30 cellular contexts compared by ENCODE assay signal in the genomic region with DNA sequence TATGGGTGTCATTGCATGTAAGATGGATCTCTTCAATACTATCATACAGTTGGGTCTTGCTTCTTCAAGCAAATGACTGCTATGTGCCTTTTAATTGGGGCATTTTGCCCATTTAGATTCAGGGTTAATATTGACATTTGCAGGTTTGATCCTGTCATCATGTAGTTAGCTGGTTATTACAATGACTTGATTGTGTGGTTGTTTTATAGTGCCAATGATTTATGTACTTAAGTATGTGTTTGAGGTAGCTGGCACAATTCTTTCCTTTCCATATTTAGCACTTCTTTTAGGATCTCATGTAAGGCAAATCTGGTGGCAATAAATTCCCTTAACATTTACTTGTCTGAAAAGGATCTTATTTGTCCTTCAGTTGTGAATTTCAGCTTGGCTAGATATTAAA.
A peak's percentile ranks its signal among the peaks of the same experiment; 100 is the strongest.
DNase-seq lines count a peak whose midpoint lies in the region; ATAC-seq, FAIRE-seq and TF ChIP-seq lines count a peak whose summit lies in the region.
"Had no signal": no experiment of that assay in that cellular context is flagged by ENCODE, and none has a peak within 500 bp of the region (broad histone marks: within the 10 kb centered on the region; RNA-seq: fewer than 3 reads in every experiment).

No MANE protein-coding gene starts in this region.

- H3K27ac ChIP-seq in mammary epithelial cell (ENCODE audit: insufficient read depth, low read depth, low read length) (no peak overlapping the region), substantia nigra (ENCODE audit: low read depth, low read length, poor library complexity, severe bottlenecking) (no peak overlapping the region)
- H3K27ac ChIP-seq: C4-2B, HL-60, KMS-11, RWPE1, SK-N-MC had no signal

- DNase-seq in mammary epithelial cell (peak; percentile 25), MCF 10A (ENCODE audit: unreplicated experiment) (no peak), NCI-H1436 (lab: John Stamatoyannopoulos, UW) (peak; percentile 20), NCI-H2081 treated with DMSO at 0.1 percent for 48 hours (lab: John Stamatoyannopoulos, UW) (peak; percentile 87), urothelium cell line (ENCODE audit: low spot score) (peak; percentile 2), substantia nigra (lab: John Stamatoyannopoulos, UW) (no peak), glomerular visceral epithelial cell (ENCODE audit: extremely low spot score) (no peak)
- DNase-seq: CD8-positive, alpha-beta T cell; DMS 273 treated with DMSO at 0.1 percent for 48 hours; DND-41; HCEC 1CT; NCI-H1092; NCI-H187 treated with DMSO at 0.1 percent for 48 hours; NCI-H2171; NCI-H226; NCI-H510A; NCI-H774; SIG-M5 had no signal

- H3K9me3 Mint-ChIP-seq in MCF 10A (ENCODE audit: unreplicated experiment): no peaks in the 10 kb centered on the region

- no peaks in the 10 kb centered on the region for H3K36me3 Mint-ChIP-seq in MCF 10A (ENCODE audit: insufficient read depth, unreplicated experiment)
- H3K36me3 Mint-ChIP-seq: CD8-positive, alpha-beta T cell; IgD-negative memory B cell had no signal

- FAIRE-seq in urothelium cell line (lab: Jason Lieb, UNC): no peak
- FAIRE-seq: GM12892, GM19239, H1 had no signal

- CTCF ChIA-PET in mammary epithelial cell (lab: Charles Lee; ENCODE audit: low non-redundant PET): no interaction called here
- CTCF ChIA-PET in MCF 10A (lab: Yijun Ruan, JAX): no interaction called here

- no peak overlapping the region for H3K4me2 ChIP-seq in mammary epithelial cell (ENCODE audit: insufficient read depth, low read depth, low read length)
- H3K4me2 ChIP-seq: KMS-11 had no signal

- H3K27me3 ChIP-seq in mammary epithelial cell (ENCODE audit: insufficient read depth, low read length): no peaks in the 10 kb centered on the region

- ATAC-seq in HG02885 (IDR thresholded peaks at IDR 0.05; ENCODE audit: poor library complexity, unreplicated experiment): no peak
- ATAC-seq: CD8-positive, alpha-beta T cell; Panc1 had no signal

- no TSS peak for BruUV-seq in mammary epithelial cell (replicated peaks; lab: Mats Ljungman, UMichigan)
- BruUV-seq in MCF 10A (replicated peaks; lab: Mats Ljungman, UMichigan): no TSS peak

- H3K4me1 ChIP-seq in mammary epithelial cell (ENCODE audit: insufficient read depth, low read length): no peaks in the 10 kb centered on the region

- POLR2A ChIA-PET in MCF 10A (lab: Yijun Ruan, JAX): no interaction called here

- H3K4me3 ChIP-seq in mammary epithelial cell (replicated peaks in 1 of 3; ENCODE audit: insufficient read depth in 1 of 3, low read depth in 2 of 3, low read length in 3 of 3): no peak overlapping the region
- H3K4me3 ChIP-seq: SK-N-MC had no signal

- no peaks in the 10 kb centered on the region for H3K36me3 ChIP-seq in mammary epithelial cell (ENCODE audit: insufficient read depth, low read length)

- H4K20me1 ChIP-seq in mammary epithelial cell (ENCODE audit: insufficient read depth, low read length): no peaks in the 10 kb centered on the region

- intact Hi-C loops in mammary epithelial cell (cut with micrococcal nuclease) (no loop called here), MCF 10A (cut with micrococcal nuclease) (no loop called here)

- no peak for TF ChIP-seq CTCF in mammary epithelial cell (conservative IDR thresholded peaks at IDR 0.05 in 1 of 2, IDR thresholded peaks at IDR 0.05 in 1 of 2; ENCODE audit: extremely low read depth in 1 of 2, insufficient read depth in 1 of 2, low read depth in 1 of 2, low read length in 2 of 2)
- TF ChIP-seq CTCF in MCF 10A (IDR thresholded peaks at IDR 0.05; ENCODE audit: unreplicated experiment): no peak

- H3K27me3 Mint-ChIP-seq in MCF 10A (ENCODE audit: insufficient read depth, unreplicated experiment): no peaks in the 10 kb centered on the region
- H3K27me3 Mint-ChIP-seq: B cell, IgD-negative memory B cell had no signal

- H3K4me3 Mint-ChIP-seq in MCF 10A (ENCODE audit: unreplicated experiment): no peak overlapping the region
- H3K4me3 Mint-ChIP-seq: B cell; CD8-positive, alpha-beta T cell; IgD-negative memory B cell had no signal

- no peak overlapping the region for H2AFZ ChIP-seq in mammary epithelial cell (ENCODE audit: low read depth, low read length)

- in situ Hi-C loops in mammary epithelial cell (cut with MboI; ENCODE audit: low sequenced_read_pairs in 2 of 2): no loop called here

- no peaks in the 10 kb centered on the region for H3K79me2 ChIP-seq in mammary epithelial cell (ENCODE audit: insufficient read depth, low read length)

- dilution Hi-C loops in mammary epithelial cell (cut with HindIII; ENCODE audit: low sequenced_read_pairs): no loop called here

- H3K9me3 ChIP-seq in mammary epithelial cell (replicated peaks; ENCODE audit: insufficient read depth, low read length): no peaks in the 10 kb centered on the region

- no peak overlapping the region for H3K27ac Mint-ChIP-seq in MCF 10A (ENCODE audit: low read depth, unreplicated experiment)
- H3K27ac Mint-ChIP-seq: B cell; CD8-positive, alpha-beta T cell; IgD-negative memory B cell had no signal

- H3K4me1 Mint-ChIP-seq in MCF 10A (ENCODE audit: insufficient read depth, unreplicated experiment): no peaks in the 10 kb centered on the region
- H3K4me1 Mint-ChIP-seq: B cell, IgD-negative memory B cell had no signal

- no peak overlapping the region for H3K9ac ChIP-seq in mammary epithelial cell (ENCODE audit: insufficient read depth, low read length)
- H3K9ac ChIP-seq: KMS-11 had no signal

Comparison
In these comparisons a context has a peak if more than half of its experiments do, and no peak if none do; other contexts are left out.
1. DNase-seq: peak in mammary epithelial cell (single experiment), NCI-H1436 (single experiment), NCI-H2081 treated with DMSO at 0.1 percent for 48 hours (single experiment) and urothelium cell line (single experiment); none in MCF 10A (single experiment), substantia nigra (0 of 49) and glomerular visceral epithelial cell (single experiment).